Comparison of ENCODE assay signal across 1 cellular context in genomic region chr5:35924122-35924949, GRCh38.
TF ChIP-seq lines count a peak whose summit lies in the region.

No MANE protein-coding gene starts in this region.

TF ChIP-seq in GM23338, 12 proteins besides CTCF, POLR2A, EP300 and RAD21 (continued from another document):
- TF ChIP-seq REST (IDR thresholded peaks at IDR 0.05; ENCODE audit: unreplicated experiment) (no peak), ETS1 (IDR thresholded peaks at IDR 0.05) (no peak), ZNF114 (CRISPR knock-in tag; IDR thresholded peaks at IDR 0.05) (no peak), EZH2phosphoT487 (IDR thresholded peaks at IDR 0.05; ENCODE audit: unreplicated experiment) (no peak), JUNB (IDR thresholded peaks at IDR 0.05; ENCODE audit: unreplicated experiment) (no peak), POLR2AphosphoS5 (IDR thresholded peaks at IDR 0.05; ENCODE audit: low read depth) (no peak)
TF ChIP-seq in GM23338: peak in this region for 0.
